ENCODE assay signal across 1 cellular context in genomic region chr3:149391960-149392359, GRCh38.
A peak's percentile ranks its signal among the peaks of the same experiment; 100 is the strongest.
TF ChIP-seq lines count a peak whose summit lies in the region.

No MANE protein-coding gene starts in this region.

TF ChIP-seq in liver, 16 proteins besides CTCF, POLR2A, EP300 and RAD21:
- TF ChIP-seq HNF4G (IDR thresholded peaks at IDR 0.05) (no peak), MAX (IDR thresholded peaks at IDR 0.05) (no peak), ZBTB33 (IDR thresholded peaks at IDR 0.05) (no peak), RXRA (IDR thresholded peaks at IDR 0.05) (peak in 1 of 2 donors; percentile 53), ATF3 (IDR thresholded peaks at IDR 0.05) (no peak), EGR1 (IDR thresholded peaks at IDR 0.05; ENCODE audit: low read depth in 2 of 2) (no peak), GABPA (IDR thresholded peaks at IDR 0.05 in 1 of 2, conservative IDR thresholded peaks at IDR 0.05 in 1 of 2) (no peak), HNF4A (conservative IDR thresholded peaks at IDR 0.05) (peak; percentile 82 to 83), TAF1 (conservative IDR thresholded peaks at IDR 0.05) (no peak), FOXA2 (IDR thresholded peaks at IDR 0.05) (no peak), FOXA1 (IDR thresholded peaks at IDR 0.05) (no peak), REST (IDR thresholded peaks at IDR 0.05) (no peak), JUND (IDR thresholded peaks at IDR 0.05) (peak in 1 of 2 donors; percentile 22), NR2F2 (IDR thresholded peaks at IDR 0.05) (no peak), YY1 (IDR thresholded peaks at IDR 0.05) (peak; percentile 27), SP1 (IDR thresholded peaks at IDR 0.05) (peak; percentile 46)
